In genomic region chr10:100483876-100484666, GRCh38 we compare ENCODE assay signal across 1 cellular context.
TF ChIP-seq lines count a peak whose summit lies in the region.

No MANE protein-coding gene starts in this region.

TF ChIP-seq in GM23338, 12 proteins besides CTCF, POLR2A, EP300 and RAD21 (continued from another document):
- TF ChIP-seq ZNF462 (CRISPR knock-in tag; IDR thresholded peaks at IDR 0.05) (no peak), EZH2 (IDR thresholded peaks at IDR 0.05; ENCODE audit: low read depth, unreplicated experiment) (no peak), STAT1 (IDR thresholded peaks at IDR 0.05; ENCODE audit: unreplicated experiment) (no peak), ZNF114 (CRISPR knock-in tag; IDR thresholded peaks at IDR 0.05) (no peak), ETS1 (IDR thresholded peaks at IDR 0.05) (no peak), REST (IDR thresholded peaks at IDR 0.05; ENCODE audit: unreplicated experiment) (no peak), CREB1 (CRISPR knock-in tag; IDR thresholded peaks at IDR 0.05; ENCODE audit: low read depth) (no peak), JUNB (IDR thresholded peaks at IDR 0.05; ENCODE audit: unreplicated experiment) (no peak)
